Comparison of ENCODE assay signal across 7 cellular contexts in the genomic region with DNA sequence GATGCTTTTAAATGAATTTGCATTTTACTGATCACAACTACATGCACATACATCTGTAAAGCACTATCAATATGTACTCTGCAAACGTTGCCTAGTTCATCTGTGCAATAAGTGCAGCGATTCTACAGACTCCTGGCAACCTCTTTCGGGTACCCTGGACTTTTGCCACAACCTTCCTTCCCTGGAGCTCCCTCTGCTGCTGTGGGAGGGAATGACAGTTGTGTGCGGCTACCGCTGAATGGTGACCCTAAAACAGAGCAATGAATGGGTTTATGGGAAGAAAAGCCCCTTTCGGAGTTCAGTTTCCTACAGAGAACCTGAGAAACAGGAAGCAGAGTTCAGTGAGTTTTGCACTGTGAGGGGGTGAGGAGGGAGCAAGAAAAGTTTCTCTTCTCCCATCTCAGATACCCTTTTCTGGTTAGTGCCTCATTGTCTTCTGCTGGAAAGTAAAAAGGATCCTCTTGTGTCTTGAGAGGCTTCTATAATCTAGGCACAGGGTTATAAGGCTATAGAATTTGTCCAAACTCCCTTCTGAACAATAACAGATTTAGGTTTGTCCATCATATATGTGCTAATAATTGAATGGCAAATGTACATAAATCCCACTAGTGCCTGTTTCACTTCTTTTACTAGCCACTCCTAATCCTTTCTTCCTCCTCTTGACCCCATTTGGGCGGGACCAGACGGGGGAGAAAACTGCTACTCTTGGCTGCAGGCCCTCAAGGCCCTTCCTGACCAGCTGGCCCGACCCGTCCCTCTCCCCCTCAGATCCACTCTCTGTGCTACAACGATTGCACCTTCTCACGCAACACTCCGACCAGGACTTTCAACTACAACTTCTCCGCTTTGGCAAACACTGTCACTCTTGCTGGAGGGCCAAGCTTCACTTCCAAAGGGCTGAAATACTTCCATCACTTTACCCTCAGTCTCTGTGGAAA. TPM values are rescaled to one million over a fixed set of nuclear protein-coding genes. Genes with fewer than 3 reads are reported as not detected.
DNase-seq lines count a peak whose midpoint lies in the region; ATAC-seq and TF ChIP-seq lines count a peak whose summit lies in the region.

No MANE protein-coding gene starts in this region.

- no peak overlapping the region for H3K27ac ChIP-seq in left lung

- H3K9me3 ChIP-seq in left lung = no peaks in the 10 kb centered on the region

- H3K4me1 Mint-ChIP-seq in activated naive CD8-positive, alpha-beta T cell treated with anti-CD3 and anti-CD28 coated beads for 36 hours = peaks cover 2% of the 10 kb centered on the region
- H3K4me1 Mint-ChIP-seq in stimulated activated naive B cell treated with anti-CD40 and anti-IgM and Interleukin-4, amounts not matched to agents 10 μg/mL and 1 μg/mL and 100 μg/mL, for 72 hours = peaks cover 10 to 15% of the 10 kb centered on the region in 2 donors

- H3K4me3 Mint-ChIP-seq in activated naive CD8-positive, alpha-beta T cell treated with anti-CD3 and anti-CD28 coated beads for 36 hours = no peak overlapping the region
- H3K4me3 Mint-ChIP-seq in stimulated activated naive B cell treated with anti-CD40 and anti-IgM and Interleukin-4, amounts not matched to agents 10 μg/mL and 1 μg/mL and 100 μg/mL, for 72 hours = no peak overlapping the region

- TF ChIP-seq CTCF in GM10248 (IDR thresholded peaks at IDR 0.05; ENCODE audit: control extremely low read depth, extremely low read depth, low read depth, missing control alignments) (peak; percentile 76), left lung (IDR thresholded peaks at IDR 0.05) (peak; percentile 31 to 77)

- ATAC-seq in HG02938 (IDR thresholded peaks at IDR 0.05; ENCODE audit: unreplicated experiment) (peak; percentile 62), left lung (peak; percentile 82), HG03469 (IDR thresholded peaks at IDR 0.05; ENCODE audit: unreplicated experiment) (no peak)
- ATAC-seq in stimulated activated naive B cell treated with anti-CD40 and anti-IgM and Interleukin-4, amounts not matched to agents 10 μg/mL and 1 μg/mL and 100 μg/mL, for 72 hours (replicated peaks) = peak; percentile 76 to 80

- H3K4me1 ChIP-seq in left lung = peaks cover 14 to 22% of the 10 kb centered on the region in 2 donors

- H3K9me3 Mint-ChIP-seq in activated naive CD8-positive, alpha-beta T cell treated with anti-CD3 and anti-CD28 coated beads for 36 hours = no peaks in the 10 kb centered on the region
- H3K9me3 Mint-ChIP-seq in stimulated activated naive B cell treated with anti-CD40 and anti-IgM and Interleukin-4, amounts not matched to agents 10 μg/mL and 1 μg/mL and 100 μg/mL, for 72 hours = no peaks in the 10 kb centered on the region

- CTCF ChIA-PET in GM10248 (lab: Yijun Ruan, JAX) = interaction anchor here (0.8 to 2.0 kb wide), 21 partner anchors 8 to 339 kb away, joined by 3 to 10 read pairs (median 4); partner anchors contain the start of genes ATXN7L2 and SARS1

- H3K27me3 ChIP-seq in left lung = no peaks in the 10 kb centered on the region

- no peaks in the 10 kb centered on the region for H3K36me3 ChIP-seq in left lung

- DNase-seq in GM10248 (ENCODE audit: extremely low spot score) = peak; percentile 78
- DNase-seq in SHP77 treated with DMSO at 0.1 percent for 48 hours (lab: John Stamatoyannopoulos, UW) = peak; percentile 23
- DNase-seq in activated naive CD8-positive, alpha-beta T cell treated with anti-CD3 and anti-CD28 coated beads for 36 hours = peak; percentile 64
- DNase-seq in left lung = peak in 1 of 2 donors; percentile 48
- DNase-seq in stimulated activated naive B cell treated with anti-CD40 and anti-IgM and Interleukin-4, amounts not matched to agents 10 μg/mL and 1 μg/mL and 100 μg/mL, for 72 hours = peak; percentile 36

- H3K27me3 Mint-ChIP-seq in activated naive CD8-positive, alpha-beta T cell treated with anti-CD3 and anti-CD28 coated beads for 36 hours = no peaks in the 10 kb centered on the region
- peaks cover 0 to 3% of the 10 kb centered on the region in 2 donors for H3K27me3 Mint-ChIP-seq in stimulated activated naive B cell treated with anti-CD40 and anti-IgM and Interleukin-4, amounts not matched to agents 10 μg/mL and 1 μg/mL and 100 μg/mL, for 72 hours

- POLR2A ChIA-PET in GM10248 (lab: Yijun Ruan, JAX) = no interaction called here

- H3K36me3 Mint-ChIP-seq in activated naive CD8-positive, alpha-beta T cell treated with anti-CD3 and anti-CD28 coated beads for 36 hours = no peaks in the 10 kb centered on the region
- H3K36me3 Mint-ChIP-seq in stimulated activated naive B cell treated with anti-CD40 and anti-IgM and Interleukin-4, amounts not matched to agents 10 μg/mL and 1 μg/mL and 100 μg/mL, for 72 hours = no peaks in the 10 kb centered on the region

- intact Hi-C loops in left lung (cut with DNase I) = no loop called here

- no peak overlapping the region for H3K4me3 ChIP-seq in left lung

- H3K27ac Mint-ChIP-seq in activated naive CD8-positive, alpha-beta T cell treated with anti-CD3 and anti-CD28 coated beads for 36 hours = no peak overlapping the region
- no peak overlapping the region for H3K27ac Mint-ChIP-seq in stimulated activated naive B cell treated with anti-CD40 and anti-IgM and Interleukin-4, amounts not matched to agents 10 μg/mL and 1 μg/mL and 100 μg/mL, for 72 hours

RNA-seq across cellular contexts. Expression of gene SARS1, which starts 19.8 kb away (rescaled TPM):
- total RNA-seq in activated naive CD8-positive, alpha-beta T cell treated with anti-CD3 and anti-CD28 coated beads for 36 hours = 100 to 1,000 TPM; 217 to 226 TPM
- 100 to 1,000 TPM; 144 to 189 TPM for total RNA-seq in left lung

RNA-seq across cellular contexts. Expression of gene CELSR2, which starts 55.4 kb away (rescaled TPM):
- 1 to 10 TPM; 2.6 TPM for total RNA-seq in activated naive CD8-positive, alpha-beta T cell treated with anti-CD3 and anti-CD28 coated beads for 36 hours
- total RNA-seq in left lung = 1 to 10 TPM; 5.9 to 8.8 TPM
